Comparison of ENCODE assay signal across 8 cellular contexts in the genomic region with DNA sequence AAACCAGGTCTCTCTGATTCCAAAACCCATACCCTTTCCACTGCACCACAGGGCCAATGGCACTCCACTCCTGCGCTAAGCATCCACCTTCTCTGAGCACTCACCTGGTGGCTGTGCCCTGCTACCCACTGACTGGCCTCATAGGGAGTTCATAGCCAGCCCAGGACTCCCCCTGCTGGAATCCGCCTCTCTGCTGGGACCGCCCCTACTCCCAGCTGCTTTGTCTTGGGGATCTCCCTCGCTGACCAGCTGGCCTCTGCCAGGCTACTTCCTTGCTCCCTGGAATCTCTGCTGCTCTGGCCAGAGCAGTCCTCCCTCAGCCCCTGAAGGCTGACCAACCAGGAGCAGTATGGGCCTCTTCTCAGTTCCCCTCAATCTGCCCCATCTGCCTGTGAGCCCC.
DNase-seq lines count a peak whose midpoint lies in the region; ATAC-seq and TF ChIP-seq lines count a peak whose summit lies in the region.

No MANE protein-coding gene starts in this region.

- ATAC-seq in left cardiac atrium = peak; percentile 15 to 45
- ATAC-seq in Right ventricle myocardium superior (ENCODE audit: poor library complexity) = no peak
- ATAC-seq in HG03064 (IDR thresholded peaks at IDR 0.05; ENCODE audit: low read depth, unreplicated experiment) = peak; percentile 70
- ATAC-seq in WTC11 = peak; percentile 100

- peak overlapping the region; percentile 18; the same call in 1 of the 2 replicates for H3K4me3 Mint-ChIP-seq in WTC11

- POLR2A ChIA-PET in WTC11 (lab: Charles Lee) = no interaction called here

- intact Hi-C loops in left cardiac atrium (cut with DNase I) = no loop called here
- intact Hi-C loops in Right ventricle myocardium superior (cut with DNase I) = no loop called here

- H3K27ac Mint-ChIP-seq in WTC11 = no peak overlapping the region

- CTCF ChIA-PET in WTC11 (lab: Charles Lee) = interaction anchor here (0.6 to 1.9 kb wide), 11 partner anchors 9 to 272 kb away, joined by 3 to 15 read pairs (median 3); partner anchors contain the start of gene FBXL4

- H3K9me3 Mint-ChIP-seq in WTC11 = no peaks in the 10 kb centered on the region

- H3K36me3 Mint-ChIP-seq in WTC11 = no peaks in the 10 kb centered on the region

- H3K27me3 Mint-ChIP-seq in WTC11 (ENCODE audit: low read depth) = no peaks in the 10 kb centered on the region

- TF ChIP-seq CTCF in WTC11 (IDR thresholded peaks at IDR 0.05) = no peak

- DNase-seq in left cardiac atrium (no peak), Right ventricle myocardium superior (no peak), WTC11 (ENCODE audit: low spot score) (peak; percentile 73), superior temporal gyrus (ENCODE audit: extremely low spot score) (no peak), NCI-H1694 treated with DMSO at 0.1 percent for 48 hours (lab: John Stamatoyannopoulos, UW) (no peak), NCI-H1092 treated with DMSO at 0.1 percent for 48 hours (lab: John Stamatoyannopoulos, UW) (no peak)
- no peak for DNase-seq in activated CD8-positive, alpha-beta memory T cell treated with anti-CD3 and anti-CD28 coated beads, Interleukin-2, amount 50 U/mL, for 48 hours

- peaks cover 13% of the 10 kb centered on the region for H3K4me1 Mint-ChIP-seq in WTC11

TF ChIP-seq in WTC11, 78 proteins besides CTCF, POLR2A, EP300 and RAD21:
- no peak for TF ChIP-seq GTF2I (CRISPR knock-in tag; conservative IDR thresholded peaks at IDR 0.05)
- 0 out of 2 replicates have a peak, but pooled peaks have one; percentile 20 for TF ChIP-seq TEAD1 (CRISPR knock-in tag; IDR thresholded peaks at IDR 0.05)
